1 cellular context compared by ENCODE assay signal in the genomic region with DNA sequence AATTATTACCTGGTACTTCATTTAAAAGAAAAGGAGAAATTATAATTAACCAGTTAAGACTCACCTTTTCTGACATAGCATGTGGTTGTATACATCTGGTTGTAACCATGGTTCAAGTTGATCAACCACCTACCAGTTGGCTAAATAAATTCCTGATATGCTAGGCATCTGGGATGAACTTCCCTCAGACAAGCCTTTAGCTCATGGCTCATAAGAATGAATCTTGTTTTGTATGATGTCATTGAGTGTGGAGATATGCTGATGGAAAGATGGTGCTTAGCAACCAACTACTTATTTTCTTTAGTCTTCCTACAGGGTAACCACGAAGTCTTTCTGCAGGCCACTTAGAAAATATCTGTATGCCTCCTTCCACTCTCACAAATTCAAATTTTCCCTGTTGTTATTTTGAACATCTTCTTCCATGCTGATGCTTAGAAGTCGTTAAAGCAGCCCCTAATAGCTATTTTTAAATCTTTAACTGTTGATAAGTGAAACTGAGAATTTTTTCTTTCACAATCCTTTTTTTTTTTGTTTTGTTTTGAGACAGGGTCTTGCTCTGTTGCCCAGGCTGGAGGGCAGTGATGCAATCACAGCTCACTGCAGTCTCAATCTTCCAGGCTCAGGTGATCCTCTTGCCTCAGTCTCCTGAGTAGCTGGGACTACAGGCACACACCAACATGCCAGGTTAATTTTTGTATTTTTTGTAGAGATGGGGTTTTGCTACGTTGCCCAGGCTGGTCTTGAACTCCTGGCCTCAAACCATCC.
TF ChIP-seq lines count a peak whose summit lies in the region.

No MANE protein-coding gene starts in this region.

TF ChIP-seq in WTC11, 78 proteins besides CTCF, POLR2A, EP300 and RAD21 (continued from another document):
- TF ChIP-seq TP53 (CRISPR knock-in tag; IDR thresholded peaks at IDR 0.05) (no peak), ESRRA (CRISPR knock-in tag; IDR thresholded peaks at IDR 0.05; ENCODE audit: borderline replicate concordance) (no peak), GRHL2 (CRISPR knock-in tag; IDR thresholded peaks at IDR 0.05; ENCODE audit: insufficient replicate concordance, severe bottlenecking) (no peak), NR2C2 (CRISPR knock-in tag; IDR thresholded peaks at IDR 0.05) (no peak), GTF2I (CRISPR knock-in tag; conservative IDR thresholded peaks at IDR 0.05) (no peak), TEAD4 (CRISPR knock-in tag; IDR thresholded peaks at IDR 0.05) (no peak), PRRX2 (CRISPR knock-in tag; IDR thresholded peaks at IDR 0.05) (no peak)
- TF ChIP-seq, protein P1, sequence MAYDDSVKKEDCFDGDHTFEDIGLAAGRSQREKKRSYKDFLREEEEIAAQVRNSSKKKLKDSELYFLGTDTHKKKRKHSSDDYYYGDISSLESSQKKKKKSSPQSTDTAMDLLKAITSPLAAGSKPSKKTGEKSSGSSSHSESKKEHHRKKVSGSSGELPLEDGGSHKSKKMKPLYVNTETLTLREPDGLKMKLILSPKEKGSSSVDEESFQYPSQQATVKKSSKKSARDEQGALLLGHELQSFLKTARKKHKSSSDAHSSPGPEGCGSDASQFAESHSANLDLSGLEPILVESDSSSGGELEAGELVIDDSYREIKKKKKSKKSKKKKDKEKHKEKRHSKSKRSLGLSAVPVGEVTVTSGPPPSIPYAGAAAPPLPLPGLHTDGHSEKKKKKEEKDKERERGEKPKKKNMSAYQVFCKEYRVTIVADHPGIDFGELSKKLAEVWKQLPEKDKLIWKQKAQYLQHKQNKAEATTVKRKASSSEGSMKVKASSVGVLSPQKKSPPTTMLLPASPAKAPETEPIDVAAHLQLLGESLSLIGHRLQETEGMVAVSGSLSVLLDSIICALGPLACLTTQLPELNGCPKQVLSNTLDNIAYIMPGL (CRISPR knock-in tag; IDR thresholded peaks at IDR 0.05) = no peak
- TF ChIP-seq, protein P2, sequence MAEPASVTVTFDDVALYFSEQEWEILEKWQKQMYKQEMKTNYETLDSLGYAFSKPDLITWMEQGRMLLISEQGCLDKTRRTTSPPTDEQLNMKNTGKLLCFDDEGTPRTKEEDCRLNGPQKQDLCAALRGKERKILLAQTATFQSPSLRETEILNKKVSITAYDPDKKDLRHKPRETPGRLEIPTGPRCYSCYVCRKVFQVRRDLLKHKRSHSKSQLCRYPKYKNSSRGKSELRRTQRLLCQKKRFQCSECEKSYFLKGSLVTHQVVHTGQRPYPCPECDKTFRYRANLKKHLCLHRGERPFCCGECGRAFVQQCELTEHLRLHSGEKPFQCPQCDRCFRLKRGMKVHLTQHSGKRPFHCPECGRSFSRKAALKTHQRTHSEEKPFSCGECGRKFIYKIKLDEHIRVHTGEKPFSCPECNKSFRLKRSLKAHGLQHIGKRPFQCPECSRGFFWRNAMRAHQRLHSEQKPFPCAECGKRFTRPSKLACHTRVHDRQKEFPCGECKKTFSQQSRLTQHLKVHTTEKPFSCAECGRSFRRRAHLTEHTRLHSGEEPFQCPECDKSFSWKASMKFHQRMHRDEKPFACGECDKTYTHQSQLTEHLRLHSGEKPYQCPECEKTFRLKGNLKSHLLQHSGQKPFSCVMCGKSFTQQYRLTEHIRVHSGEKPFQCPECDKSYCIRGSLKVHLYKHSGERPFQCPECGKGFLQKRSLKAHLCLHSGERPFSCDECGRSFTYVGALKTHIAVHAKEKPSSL (CRISPR knock-in tag; conservative IDR thresholded peaks at IDR 0.05) = no peak
